Comparison of ENCODE assay signal across 2 cellular contexts in the genomic region with DNA sequence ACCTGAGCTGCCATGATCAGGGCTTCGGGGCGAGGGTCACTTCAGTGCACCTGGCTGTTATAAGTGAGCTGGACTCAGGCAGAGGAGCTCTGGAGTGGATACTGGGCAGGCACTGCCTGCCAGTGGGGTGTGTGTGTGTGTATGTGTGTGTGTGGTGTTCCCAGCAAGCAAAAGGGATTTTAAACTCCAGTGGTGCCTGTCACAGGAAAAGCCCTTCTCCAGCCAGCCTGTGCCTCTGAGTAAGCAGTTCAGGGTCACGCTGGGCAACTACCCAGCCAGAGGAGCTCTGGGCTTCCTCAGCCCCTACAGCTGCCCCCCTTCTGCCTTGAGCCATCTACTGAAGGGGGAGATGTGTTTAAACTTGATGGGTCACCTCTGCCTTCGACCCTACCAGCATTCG.
TF ChIP-seq lines count a peak whose summit lies in the region.

No MANE protein-coding gene starts in this region.

TF ChIP-seq in SK-N-SH, 30 proteins besides CTCF, POLR2A, EP300 and RAD21 (continued from another document):
- TF ChIP-seq, protein P1, sequence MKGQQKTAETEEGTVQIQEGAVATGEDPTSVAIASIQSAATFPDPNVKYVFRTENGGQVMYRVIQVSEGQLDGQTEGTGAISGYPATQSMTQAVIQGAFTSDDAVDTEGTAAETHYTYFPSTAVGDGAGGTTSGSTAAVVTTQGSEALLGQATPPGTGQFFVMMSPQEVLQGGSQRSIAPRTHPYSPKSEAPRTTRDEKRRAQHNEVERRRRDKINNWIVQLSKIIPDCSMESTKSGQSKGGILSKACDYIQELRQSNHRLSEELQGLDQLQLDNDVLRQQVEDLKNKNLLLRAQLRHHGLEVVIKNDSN (IDR thresholded peaks at IDR 0.05; ENCODE audit: borderline replicate concordance, low read depth): no peak
- TF ChIP-seq, protein P2, sequence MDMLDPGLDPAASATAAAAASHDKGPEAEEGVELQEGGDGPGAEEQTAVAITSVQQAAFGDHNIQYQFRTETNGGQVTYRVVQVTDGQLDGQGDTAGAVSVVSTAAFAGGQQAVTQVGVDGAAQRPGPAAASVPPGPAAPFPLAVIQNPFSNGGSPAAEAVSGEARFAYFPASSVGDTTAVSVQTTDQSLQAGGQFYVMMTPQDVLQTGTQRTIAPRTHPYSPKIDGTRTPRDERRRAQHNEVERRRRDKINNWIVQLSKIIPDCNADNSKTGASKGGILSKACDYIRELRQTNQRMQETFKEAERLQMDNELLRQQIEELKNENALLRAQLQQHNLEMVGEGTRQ (IDR thresholded peaks at IDR 0.05; ENCODE audit: borderline replicate concordance, low read depth, low read length): no peak
- TF ChIP-seq TEAD4 (IDR thresholded peaks at IDR 0.05; ENCODE audit: borderline replicate concordance, insufficient read depth) (no peak), MEF2A (IDR thresholded peaks at IDR 0.05; ENCODE audit: borderline replicate concordance, low read depth) (no peak), FOXM1 (IDR thresholded peaks at IDR 0.05; ENCODE audit: low read depth) (no peak), ELF1 (IDR thresholded peaks at IDR 0.05) (no peak), GATA2 (CRISPR knock-in tag; IDR thresholded peaks at IDR 0.05) (no peak), TCF12 (IDR thresholded peaks at IDR 0.05) (no peak)
- TF ChIP-seq, protein P3, sequence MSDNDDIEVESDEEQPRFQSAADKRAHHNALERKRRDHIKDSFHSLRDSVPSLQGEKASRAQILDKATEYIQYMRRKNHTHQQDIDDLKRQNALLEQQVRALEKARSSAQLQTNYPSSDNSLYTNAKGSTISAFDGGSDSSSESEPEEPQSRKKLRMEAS (IDR thresholded peaks at IDR 0.05; ENCODE audit: low read depth): no peak
TF ChIP-seq in SK-N-SH: peak in this region for 0.

TF ChIP-seq in SK-N-SH treated with all-trans-retinoic acid at 6 μM for 48 hours, 23 proteins besides CTCF, POLR2A, EP300 and RAD21 (continued from another document):
- TF ChIP-seq, protein P4, sequence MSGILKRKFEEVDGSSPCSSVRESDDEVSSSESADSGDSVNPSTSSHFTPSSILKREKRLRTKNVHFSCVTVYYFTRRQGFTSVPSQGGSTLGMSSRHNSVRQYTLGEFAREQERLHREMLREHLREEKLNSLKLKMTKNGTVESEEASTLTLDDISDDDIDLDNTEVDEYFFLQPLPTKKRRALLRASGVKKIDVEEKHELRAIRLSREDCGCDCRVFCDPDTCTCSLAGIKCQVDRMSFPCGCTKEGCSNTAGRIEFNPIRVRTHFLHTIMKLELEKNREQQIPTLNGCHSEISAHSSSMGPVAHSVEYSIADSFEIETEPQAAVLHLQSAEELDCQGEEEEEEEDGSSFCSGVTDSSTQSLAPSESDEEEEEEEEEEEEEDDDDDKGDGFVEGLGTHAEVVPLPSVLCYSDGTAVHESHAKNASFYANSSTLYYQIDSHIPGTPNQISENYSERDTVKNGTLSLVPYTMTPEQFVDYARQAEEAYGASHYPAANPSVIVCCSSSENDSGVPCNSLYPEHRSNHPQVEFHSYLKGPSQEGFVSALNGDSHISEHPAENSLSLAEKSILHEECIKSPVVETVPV (CRISPR knock-in tag; IDR thresholded peaks at IDR 0.05): no peak
- TF ChIP-seq RARB (CRISPR knock-in tag; IDR thresholded peaks at IDR 0.05) (no peak), PPARA (CRISPR knock-in tag; IDR thresholded peaks at IDR 0.05; ENCODE audit: borderline replicate concordance) (no peak)
